Comparison of ENCODE assay signal across 13 cellular contexts in genomic region chr2:100114011-100114433, GRCh38. TPM values are rescaled to one million over a fixed set of nuclear protein-coding genes. Genes with fewer than 3 reads are reported as not detected.
DNase-seq lines count a peak whose midpoint lies in the region; ATAC-seq and TF ChIP-seq lines count a peak whose summit lies in the region.
"Had no signal": no experiment of that assay in that cellular context is flagged by ENCODE, and none has a peak within 500 bp of the region (broad histone marks: within the 10 kb centered on the region; RNA-seq: fewer than 3 reads in every experiment).

No MANE protein-coding gene starts in this region.

- intact Hi-C loops in spleen (cut with DNase I; ENCODE audit: low total_unique reads), result no loop called here

- peaks cover 8% of the 10 kb centered on the region for H3K27me3 Mint-ChIP-seq in T-helper 2 cell treated with Interferon-gamma antibody and Interleukin-4, amounts not matched to agents 5 μg/mL and 100 μg/mL, for 36 hours (ENCODE audit: low read depth)

- H3K36me3 Mint-ChIP-seq in T-helper 2 cell treated with Interferon-gamma antibody and Interleukin-4, amounts not matched to agents 5 μg/mL and 100 μg/mL, for 36 hours (ENCODE audit: low read depth), result peaks cover 4% of the 10 kb centered on the region

- peaks cover 4 to 63% (median 23%) of the 10 kb centered on the region in 6 donors for H3K4me1 ChIP-seq in spleen

- H3K4me1 Mint-ChIP-seq in T-helper 2 cell treated with Interferon-gamma antibody and Interleukin-4, amounts not matched to agents 5 μg/mL and 100 μg/mL, for 36 hours (ENCODE audit: low read depth), result peaks cover 11% of the 10 kb centered on the region

- peak overlapping the region in 7 of 8 donors; percentile 30 to 75 (median 61) for H3K27ac ChIP-seq in spleen

- no peak overlapping the region for H3K4me3 Mint-ChIP-seq in T-helper 2 cell treated with Interferon-gamma antibody and Interleukin-4, amounts not matched to agents 5 μg/mL and 100 μg/mL, for 36 hours

- peaks cover 0 to 22% (median 0%) of the 10 kb centered on the region in 6 donors for H3K36me3 ChIP-seq in spleen

- no peak for TF ChIP-seq POLR2A in spleen (IDR thresholded peaks at IDR 0.05)

- H3K9me3 ChIP-seq in spleen, result peaks cover 0 to 27% (median 22%) of the 10 kb centered on the region in 8 donors
- H3K9me3 ChIP-seq: SK-N-SH had no signal

- no peak for TF ChIP-seq CTCF in spleen (IDR thresholded peaks at IDR 0.05 in 8 of 11, conservative IDR thresholded peaks at IDR 0.05 in 3 of 11)

- peak; percentile 68 for ATAC-seq in HG02840 (IDR thresholded peaks at IDR 0.05; ENCODE audit: low FRiP score, unreplicated experiment)

- peaks cover 0 to 6% (median 0%) of the 10 kb centered on the region in 7 donors for H3K27me3 ChIP-seq in spleen (replicated peaks in 1 of 7)

- no peak overlapping the region for H3K4me3 ChIP-seq in spleen

- H3K9me3 Mint-ChIP-seq in T-helper 2 cell treated with Interferon-gamma antibody and Interleukin-4, amounts not matched to agents 5 μg/mL and 100 μg/mL, for 36 hours, result peaks cover 15% of the 10 kb centered on the region

- WGBS in spleen, 5 donors, result 43 to 59% (median 52%) methylated on average over 2 of the region's 2 CpGs

- no peak for DNase-seq in T-helper 2 cell treated with Interferon-gamma antibody and Interleukin-4, amounts not matched to agents 5 μg/mL and 100 μg/mL, for 36 hours (ENCODE audit: low spot score)
- no peak for DNase-seq in T-helper 2 cell
- DNase-seq in NOMO-1 treated with DMSO at 0.1 percent for 48 hours (lab: John Stamatoyannopoulos, UW; ENCODE audit: unreplicated experiment), result peak; percentile 37
- DNase-seq in spleen, result no peak
- DNase-seq in stimulated activated CD4-positive, alpha-beta T cell treated with anti-CD3 and anti-CD28 coated beads, Interleukin-4, amount 100 ng/mL, for 1 hour, result no peak
- DNase-seq in H4 (ENCODE audit: low spot score), result no peak
- no peak for DNase-seq in NCI-H1417 treated with DMSO at 0.1 percent for 48 hours (lab: John Stamatoyannopoulos, UW)
- DNase-seq: activated T-cell treated with anti-CD3 and anti-CD28 coated beads, Interleukin-2, amount 50 U/mL, for 48 hours; effector memory CD4-positive, alpha-beta T cell; NCI-H2081; SK-N-SH had no signal

- peak overlapping the region; percentile 49 for H3K27ac Mint-ChIP-seq in T-helper 2 cell treated with Interferon-gamma antibody and Interleukin-4, amounts not matched to agents 5 μg/mL and 100 μg/mL, for 36 hours

RNA-seq across cellular contexts. Expression of gene AFF3, which starts 28.4 kb away (rescaled TPM):
- 10 to 100 TPM; 39.5 to 92.2 (median 72.9) TPM for total RNA-seq in spleen
- 1 to 10 TPM; 6.0 to 9.1 (median 8.5) TPM for polyA plus RNA-seq in spleen
- total RNA-seq in H4 (2014; rRNA removed; shearing (Covaris generic)), result 0.21 and 0.37 TPM in 2 replicates
- total RNA-seq: pulmonary artery endothelial cell had no signal

Comparison
In these comparisons a context has a peak if more than half of its experiments do, and no peak if none do; other contexts are left out.
1. RNA of gene AFF3, which starts 28.4 kb away (total RNA-seq): 39.5 to 92.2 TPM in spleen; 0.21 to 0.37 TPM in H4; every median in the first group is over 10 times any median in the second.